ENCODE assay signal across 24 cellular contexts in genomic region chr16:50616386-50616785, GRCh38.
A peak's percentile ranks its signal among the peaks of the same experiment; 100 is the strongest.
DNase-seq lines count a peak whose midpoint lies in the region; ATAC-seq and TF ChIP-seq lines count a peak whose summit lies in the region.
"Had no signal": no experiment of that assay in that cellular context is flagged by ENCODE, and none has a peak within 500 bp of the region (broad histone marks: within the 10 kb centered on the region; RNA-seq: fewer than 3 reads in every experiment).

No MANE protein-coding gene starts in this region.

- peaks cover 47% of the 10 kb centered on the region for H3K4me1 ChIP-seq in left ventricle myocardium inferior
- peaks cover 19 to 50% (median 26%) of the 10 kb centered on the region in 4 donors for H3K4me1 ChIP-seq in transverse colon

- in situ Hi-C loops in transverse colon (cut with MboI; ENCODE audit: low pct_ligation_motif_present in 1 of 4, low pct_unique_long_range_greater_than_20kb in 1 of 4, low sequenced_read_pairs in 3 of 4), result no loop called here

- no peak for TF ChIP-seq POLR2A in transverse colon (IDR thresholded peaks at IDR 0.05)

- peak overlapping the region; percentile 21 for H3K27ac Mint-ChIP-seq in mesothelial cell of epicardium
- H3K27ac Mint-ChIP-seq: activated CD8-positive, alpha-beta T cell treated with anti-CD3 and anti-CD28 coated beads for 36 hours; activated T-helper 17 cell treated with anti-CD3 and anti-CD28 coated beads, Interleukin-2, amount 50 U/mL, for 72 hours; GM23338; stimulated activated naive B cell treated with anti-CD40 and anti-IgM and Interleukin-4, amounts not matched to agents 10 μg/mL and 1 μg/mL and 100 μg/mL, for 72 hours had no signal

- peaks cover 43% of the 10 kb centered on the region for H3K4me1 Mint-ChIP-seq in mesothelial cell of epicardium

- TF ChIP-seq EP300 in transverse colon (IDR thresholded peaks at IDR 0.05; ENCODE audit: low read depth), result no peak

- intact Hi-C loops in Right ventricle myocardium superior (cut with DNase I), result no loop called here
- intact Hi-C loops in left ventricle myocardium inferior (cut with micrococcal nuclease), result no loop called here
- intact Hi-C loops in transverse colon (cut with DNase I; ENCODE audit: low total_unique reads), result no loop called here

- H3K27ac ChIP-seq in left ventricle myocardium inferior (replicated peaks) (no peak overlapping the region), transverse colon (peak overlapping the region; percentile 40 to 86 (median 73))
- H3K27ac ChIP-seq: psoas muscle, suprapubic skin had no signal

- ATAC-seq in Right ventricle myocardium superior (ENCODE audit: poor library complexity) (peak; percentile 15), GM18868 (IDR thresholded peaks at IDR 0.05; ENCODE audit: unreplicated experiment) (no peak), HG02588 (IDR thresholded peaks at IDR 0.05; ENCODE audit: unreplicated experiment) (no peak)
- ATAC-seq: activated CD8-positive, alpha-beta T cell treated with anti-CD3 and anti-CD28 coated beads for 36 hours; activated T-helper 17 cell treated with anti-CD3 and anti-CD28 coated beads, Interleukin-2, amount 50 U/mL, for 72 hours; psoas muscle; stimulated activated naive B cell treated with anti-CD40 and anti-IgM and Interleukin-4, amounts not matched to agents 10 μg/mL and 1 μg/mL and 100 μg/mL, for 72 hours had no signal

- H3K36me3 ChIP-seq in left ventricle myocardium inferior (no peaks in the 10 kb centered on the region), transverse colon (no peaks in the 10 kb centered on the region)
- H3K36me3 ChIP-seq: suprapubic skin had no signal

- H3K9me3 ChIP-seq in left ventricle myocardium inferior (replicated peaks) (no peaks in the 10 kb centered on the region), transverse colon (no peaks in the 10 kb centered on the region)
- H3K9me3 ChIP-seq: psoas muscle, SK-N-SH, suprapubic skin had no signal

- no peaks in the 10 kb centered on the region for H3K27me3 Mint-ChIP-seq in mesothelial cell of epicardium (ENCODE audit: low read depth)
- H3K27me3 Mint-ChIP-seq: activated CD8-positive, alpha-beta T cell treated with anti-CD3 and anti-CD28 coated beads for 36 hours; activated T-helper 17 cell treated with anti-CD3 and anti-CD28 coated beads, Interleukin-2, amount 50 U/mL, for 72 hours had no signal

- H3K9me3 Mint-ChIP-seq in mesothelial cell of epicardium, result no peaks in the 10 kb centered on the region
- H3K9me3 Mint-ChIP-seq: activated CD8-positive, alpha-beta T cell treated with anti-CD3 and anti-CD28 coated beads for 36 hours; activated T-helper 17 cell treated with anti-CD3 and anti-CD28 coated beads, Interleukin-2, amount 50 U/mL, for 72 hours; GM23338; stimulated activated naive B cell treated with anti-CD40 and anti-IgM and Interleukin-4, amounts not matched to agents 10 μg/mL and 1 μg/mL and 100 μg/mL, for 72 hours had no signal

- no peak overlapping the region for H3K4me3 ChIP-seq in left ventricle myocardium inferior
- H3K4me3 ChIP-seq in transverse colon, result no peak overlapping the region
- H3K4me3 ChIP-seq: GM23338, psoas muscle, suprapubic skin had no signal

- H3K36me3 Mint-ChIP-seq in mesothelial cell of epicardium, result peaks cover 20% of the 10 kb centered on the region

- WGBS in transverse colon (ENCODE audit: low coverage in 1 of 2), 2 donors, result 80 to 85% methylated on average over 1 to 6 of the region's 6 CpGs

- no peak overlapping the region for H3K4me3 Mint-ChIP-seq in mesothelial cell of epicardium
- H3K4me3 Mint-ChIP-seq: activated CD8-positive, alpha-beta T cell treated with anti-CD3 and anti-CD28 coated beads for 36 hours; activated T-helper 17 cell treated with anti-CD3 and anti-CD28 coated beads, Interleukin-2, amount 50 U/mL, for 72 hours; GM23338; stimulated activated naive B cell treated with anti-CD40 and anti-IgM and Interleukin-4, amounts not matched to agents 10 μg/mL and 1 μg/mL and 100 μg/mL, for 72 hours had no signal

- no peak for DNase-seq in Right ventricle myocardium superior
- DNase-seq in left ventricle myocardium inferior, result no peak
- peak; percentile 27 for DNase-seq in amniotic epithelial cell (ENCODE audit: low read depth)
- DNase-seq in mesothelial cell of epicardium (ENCODE audit: low spot score in 2 of 2, unreplicated experiment in 2 of 2), result no peak
- DNase-seq in transverse colon, result no peak
- DNase-seq in AG08396 (ENCODE audit: low spot score), result no peak
- DNase-seq: activated CD4-positive, CD25-positive, alpha-beta regulatory T cell treated with anti-CD3 and anti-CD28 coated beads, Interleukin-2, amount 50 U/mL, for 72 hours; activated CD8-positive, alpha-beta memory T cell treated with anti-CD3 and anti-CD28 coated beads, Interleukin-2, amount 50 U/mL, for 48 hours; activated CD8-positive, alpha-beta T cell treated with anti-CD3 and anti-CD28 coated beads for 36 hours; activated naive CD4-positive, alpha-beta T cell treated with anti-CD3 and anti-CD28 coated beads, Interleukin-2, amount 50 U/mL, for 16 hours; amygdala; mesenchymal stem cell; NCI-H1105 treated with DMSO at 0.1 percent for 48 hours; NCI-H1930; NCI-H510A treated with DMSO at 0.1 percent for 48 hours; psoas muscle; SK-N-SH; small intestine; stimulated activated naive B cell treated with anti-CD40 and anti-IgM and Interleukin-4, amounts not matched to agents 10 μg/mL and 1 μg/mL and 100 μg/mL, for 72 hours had no signal

- H3K27me3 ChIP-seq in left ventricle myocardium inferior (ENCODE audit: low read depth), result no peaks in the 10 kb centered on the region
- H3K27me3 ChIP-seq in transverse colon, result no peaks in the 10 kb centered on the region
- H3K27me3 ChIP-seq: suprapubic skin had no signal

- TF ChIP-seq CTCF in left ventricle myocardium inferior (IDR thresholded peaks at IDR 0.05; ENCODE audit: borderline replicate concordance) (no peak), mesothelial cell of epicardium (IDR thresholded peaks at IDR 0.05; ENCODE audit: unreplicated experiment) (no peak), transverse colon (IDR thresholded peaks at IDR 0.05) (no peak)
